8 cellular contexts compared by ENCODE assay signal in genomic region chrX:120560405-120560841, GRCh38. TPM values are rescaled to one million over a fixed set of nuclear protein-coding genes. Genes with fewer than 3 reads are reported as not detected.
DNase-seq lines count a peak whose midpoint lies in the region; ATAC-seq, FAIRE-seq and TF ChIP-seq lines count a peak whose summit lies in the region.

No MANE protein-coding gene starts in this region.

- H3K9me3 Mint-ChIP-seq in osteocyte (ENCODE audit: unreplicated experiment), result no peaks in the 10 kb centered on the region

- TF ChIP-seq CTCF in HFF-Myc (IDR thresholded peaks at IDR 0.05; ENCODE audit: low read depth, low read length, missing control alignments) (no peak), foreskin keratinocyte (conservative IDR thresholded peaks at IDR 0.05) (no peak), osteocyte (IDR thresholded peaks at IDR 0.05) (no peak)

- FAIRE-seq in frontal cortex (lab: Jason Lieb, UNC), result no peak

- H3K36me3 Mint-ChIP-seq in osteocyte (ENCODE audit: unreplicated experiment), result peaks cover 6% of the 10 kb centered on the region

- peak overlapping the region; percentile 96 for H3K4me3 Mint-ChIP-seq in osteocyte (ENCODE audit: unreplicated experiment)

- no peaks in the 10 kb centered on the region for H3K27me3 ChIP-seq in foreskin keratinocyte

- peak overlapping the region; percentile 98 for H3K27ac Mint-ChIP-seq in osteocyte (ENCODE audit: unreplicated experiment)

- H3K4me3 ChIP-seq in GM08714 (ENCODE audit: low read length) (peak overlapping the region; percentile 83), HFF-Myc (replicated peaks; ENCODE audit: low read depth, low read length) (peak overlapping the region; percentile 74)

- H3K4me1 Mint-ChIP-seq in osteocyte (ENCODE audit: unreplicated experiment), result peaks cover 19% of the 10 kb centered on the region

- peak; percentile 25 for ATAC-seq in foreskin keratinocyte
- no peak for ATAC-seq in HG03378 (IDR thresholded peaks at IDR 0.05; ENCODE audit: unreplicated experiment)

- H3K4me1 ChIP-seq in foreskin keratinocyte, result peaks cover 10% of the 10 kb centered on the region

- DNase-seq in HFF-Myc (ENCODE audit: extremely low read depth, low read depth), result no peak
- peak; percentile 17 for DNase-seq in NCI-H524 treated with DMSO at 0.1 percent for 48 hours (lab: John Stamatoyannopoulos, UW)
- peak; percentile 26 for DNase-seq in activated effector memory CD4-positive, alpha-beta T cell treated with Interleukin-2 at 50 U/mL for 16 hours
- no peak for DNase-seq in foreskin keratinocyte
- no peak for DNase-seq in osteocyte (ENCODE audit: extremely low spot score, unreplicated experiment)
- DNase-seq in frontal cortex (ENCODE audit: low spot score in 2 of 2), result no peak

- no peaks in the 10 kb centered on the region for H3K27me3 Mint-ChIP-seq in osteocyte (ENCODE audit: unreplicated experiment)

- peak overlapping the region; percentile 98 for H3K27ac ChIP-seq in foreskin keratinocyte

RNA-seq across cellular contexts. Expression of gene CUL4B, which starts 0.3 kb away (rescaled TPM):
- total RNA-seq in foreskin keratinocyte (25.7 and 25.8 TPM in 2 replicates), osteocyte (77.7 and 78.6 TPM in 2 replicates), frontal cortex (35.5 TPM)
- polyA plus RNA-seq in foreskin keratinocyte, result 6.9 and 8.5 TPM in 2 replicates

RNA-seq across cellular contexts. Expression of gene MCTS1, which starts 43.5 kb away (rescaled TPM):
- total RNA-seq in foreskin keratinocyte (58.1 and 63.1 TPM in 2 replicates), osteocyte (32.6 and 43.8 TPM in 2 replicates), frontal cortex (42.0 TPM)
- 73.8 and 78.6 TPM in 2 replicates for polyA plus RNA-seq in foreskin keratinocyte

Comparison
In these comparisons a context has a peak if more than half of its experiments do, and no peak if none do; other contexts are left out.
1. DNase-seq: peak in NCI-H524 treated with DMSO at 0.1 percent for 48 hours (single experiment) and activated effector memory CD4-positive, alpha-beta T cell treated with Interleukin-2 at 50 U/mL for 16 hours (single experiment); none in HFF-Myc (single experiment), foreskin keratinocyte (0 of 2), osteocyte (single experiment) and frontal cortex (0 of 2).